In genomic region chr16:72666267-72666666, GRCh38 we compare ENCODE assay signal across 11 cellular contexts.
DNase-seq lines count a peak whose midpoint lies in the region; ATAC-seq, FAIRE-seq and TF ChIP-seq lines count a peak whose summit lies in the region.
"Had no signal": no experiment of that assay in that cellular context is flagged by ENCODE, and none has a peak within 500 bp of the region (broad histone marks: within the 10 kb centered on the region; RNA-seq: fewer than 3 reads in every experiment).

No MANE protein-coding gene starts in this region.

- RAD21 ChIA-PET in GM12878 (lab: Charles Lee; ENCODE audit: unreplicated experiment): interaction anchor here (0.9 to 1.6 kb wide), 4 partner anchors 33 to 199 kb away, joined by 3 to 5 read pairs (median 3); no protein-coding TSS in a partner anchor

- CTCF ChIA-PET in GM12878 (lab: Yijun Ruan, JAX): interaction anchor here (0.6 to 3.9 kb wide), 6 partner anchors 16 to 415 kb away, joined by 3 to 18 read pairs (median 3); no protein-coding TSS in a partner anchor

- in situ Hi-C loops in GM12878 (cut with MboI): loop anchor here (10.0 kb wide), 1 partner anchor 369 kb away; no protein-coding TSS in a partner anchor

- no peak overlapping the region for H3K27ac ChIP-seq in Karpas-422 (ENCODE audit: low read length)
- H3K27ac ChIP-seq in GM12878 (ENCODE audit: control insufficient read depth, insufficient read depth): no peak overlapping the region
- H3K27ac ChIP-seq in neural cell (ENCODE audit: low read length): no peak overlapping the region
- H3K27ac ChIP-seq: suprapubic skin had no signal

- POLR2A ChIA-PET in GM12878 (lab: Charles Lee): no interaction called here

- SMC1A ChIA-PET in GM12878 (lab: Charles Lee; ENCODE audit: uncharacterized antibody, unreplicated experiment): interaction anchor here (1.0 to 2.1 kb wide), 6 partner anchors 77 to 169 kb away, joined by 3 to 11 read pairs (median 4); no protein-coding TSS in a partner anchor

- H3K9ac ChIP-seq in Karpas-422 (ENCODE audit: low read length): no peak overlapping the region; the same call in 1 of the 2 replicates
- no peak overlapping the region for H3K9ac ChIP-seq in GM12878 (ENCODE audit: control insufficient read depth, insufficient read depth, low read length)
- no peak overlapping the region for H3K9ac ChIP-seq in neural cell (ENCODE audit: low read length)

- H3K9me2 ChIP-seq in Karpas-422 (replicated peaks; ENCODE audit: insufficient read depth, low read length) (no peaks in the 10 kb centered on the region), neural cell (ENCODE audit: insufficient read depth, low read length) (no peaks in the 10 kb centered on the region)

- H3K79me2 ChIP-seq in Karpas-422 (ENCODE audit: low read length): peaks cover 41% of the 10 kb centered on the region
- H3K79me2 ChIP-seq in GM12878 (ENCODE audit: control insufficient read depth, insufficient read depth, low read length): peaks cover 24% of the 10 kb centered on the region
- peaks cover 34% of the 10 kb centered on the region for H3K79me2 ChIP-seq in neural cell (replicated peaks; ENCODE audit: insufficient read depth, low read length)

- 97% methylated on average over 2 of the region's 2 CpGs for WGBS in GM12878 (ENCODE audit: insufficient coverage, insufficient replicate concordance, low lambda C conversion rate, missing lambda C conversion rate)

- intact Hi-C loops in GM12878 (cut with micrococcal nuclease; ENCODE audit: unreplicated experiment): loop anchor here (5.0 to 10.0 kb wide), 3 partner anchors 36 to 369 kb away; no protein-coding TSS in a partner anchor

- H2AFZ ChIP-seq in Karpas-422 (ENCODE audit: low read length): no peak overlapping the region
- no peak overlapping the region for H2AFZ ChIP-seq in GM12878 (ENCODE audit: control insufficient read depth, low read depth, low read length)
- H2AFZ ChIP-seq in neural cell (ENCODE audit: low read depth, low read length): no peak overlapping the region

- no peaks in the 10 kb centered on the region for H3K27me3 ChIP-seq in Karpas-422 (ENCODE audit: low read length)
- no peaks in the 10 kb centered on the region for H3K27me3 ChIP-seq in GM12878 (replicated peaks in 1 of 2; ENCODE audit: control insufficient read depth in 2 of 2, insufficient read depth in 2 of 2, low read length in 1 of 2)
- H3K27me3 ChIP-seq in neural cell (ENCODE audit: insufficient read depth, low read depth, low read length): no peaks in the 10 kb centered on the region
- H3K27me3 ChIP-seq: suprapubic skin had no signal

- BruUV-seq in GM12878 (replicated peaks; lab: Mats Ljungman, UMichigan): no TSS peak

- H3K9me3 ChIP-seq in Karpas-422 (ENCODE audit: low read length) (no peaks in the 10 kb centered on the region), GM12878 (replicated peaks; ENCODE audit: control insufficient read depth, insufficient read depth, low read length) (peaks cover 6% of the 10 kb centered on the region; the same call in 2 of the 3 replicates), neural cell (ENCODE audit: low read length) (no peaks in the 10 kb centered on the region)
- H3K9me3 ChIP-seq: suprapubic skin had no signal

- H3K4me3 ChIP-seq in Karpas-422 (ENCODE audit: low read length): peak overlapping the region; percentile 94; the same call in 1 of the 2 replicates
- no peak overlapping the region for H3K4me3 ChIP-seq in GM12878
- H3K4me3 ChIP-seq in neural cell (ENCODE audit: low read length): peak overlapping the region; percentile 80

- TF ChIP-seq POLR2A in GM12878 (IDR thresholded peaks at IDR 0.05; ENCODE audit: low read depth, low read length): no peak

- H4K20me1 ChIP-seq in Karpas-422 (ENCODE audit: insufficient read depth, low read depth, low read length): no peaks in the 10 kb centered on the region
- no peaks in the 10 kb centered on the region for H4K20me1 ChIP-seq in GM12878 (ENCODE audit: control insufficient read depth, insufficient read depth)
- no peaks in the 10 kb centered on the region for H4K20me1 ChIP-seq in neural cell (ENCODE audit: insufficient read depth)

- ATAC-seq in GM12878 (no peak), GM21528 (IDR thresholded peaks at IDR 0.05; ENCODE audit: low FRiP score, unreplicated experiment) (no peak)
- ATAC-seq: Panc1 had no signal

- H3K36me3 ChIP-seq in Karpas-422 (ENCODE audit: insufficient read depth, low read length) (0 out of 2 replicates have a peak, but pooled peaks cover 8% of the 10 kb centered on the region), GM12878 (ENCODE audit: control insufficient read depth in 2 of 2, insufficient read depth in 2 of 2, low read length in 1 of 2) (no peaks in the 10 kb centered on the region), neural cell (ENCODE audit: insufficient read depth, low read length) (no peaks in the 10 kb centered on the region)
- H3K36me3 ChIP-seq: suprapubic skin had no signal

- no peaks in the 10 kb centered on the region for H3F3A ChIP-seq in neural cell (ENCODE audit: insufficient read depth, low read length, poor library complexity, severe bottlenecking)

- FAIRE-seq in GM12878 (lab: Jason Lieb, UNC) (no peak), urothelium cell line (lab: Jason Lieb, UNC) (no peak)

- peak; percentile 43; the same call in 1 of the 2 replicates for TF ChIP-seq RAD21 in GM12878 (IDR thresholded peaks at IDR 0.05; ENCODE audit: insufficient read depth, low read depth, low read length)
- TF ChIP-seq RAD21 in neural cell (conservative IDR thresholded peaks at IDR 0.05): peak; percentile 53

- TF ChIP-seq CTCF in GM12878 (IDR thresholded peaks at IDR 0.05 in 2 of 3, conservative IDR thresholded peaks at IDR 0.05 in 1 of 3; ENCODE audit: control insufficient read depth in 2 of 3, extremely low read depth in 1 of 3, insufficient read depth in 1 of 3, low read depth in 3 of 3, low read length in 3 of 3) (peak in 2 of 3 experiments; percentile 10 to 30; a peak in 2 of 6 replicates), neural cell (IDR thresholded peaks at IDR 0.05; ENCODE audit: poor library complexity, severe bottlenecking) (no peak)

- H3K4me1 ChIP-seq in Karpas-422 (ENCODE audit: low read length) (peaks cover 20% of the 10 kb centered on the region), GM12878 (ENCODE audit: control insufficient read depth, insufficient read depth, low read length) (no peaks in the 10 kb centered on the region; the same call in 1 of the 2 replicates)

- TF ChIP-seq EP300 in GM12878 (IDR thresholded peaks at IDR 0.05; ENCODE audit: borderline replicate concordance in 1 of 2, control insufficient read depth in 1 of 2, low read depth in 2 of 2, low read length in 2 of 2) (no peak), neural cell (conservative IDR thresholded peaks at IDR 0.05; ENCODE audit: poor library complexity, severe bottlenecking) (no peak)

- peak overlapping the region; percentile 86 for H3K4me2 ChIP-seq in Karpas-422 (ENCODE audit: low read depth, low read length, poor library complexity, severe bottlenecking)
- H3K4me2 ChIP-seq in GM12878 (ENCODE audit: control insufficient read depth, insufficient read depth): 0 out of 2 replicates have a peak overlapping the region, but pooled peaks have one; percentile 89
- no peak overlapping the region for H3K4me2 ChIP-seq in neural cell (ENCODE audit: low read length)

- DNase-seq in EL (peak; percentile 25), Karpas-422 (no peak), GM12878 (ENCODE audit: low read depth, low spot score) (no peak), urothelium cell line (ENCODE audit: low spot score) (no peak)
- no peak for DNase-seq in activated T-cell treated with anti-CD3 and anti-CD28 coated beads, Interleukin-2, amount 50 U/mL, for 1 hour
- DNase-seq: activated effector memory CD4-positive, alpha-beta T cell treated with Interleukin-2 at 50 U/mL for 16 hours; stimulated activated CD4-positive, alpha-beta T cell treated with anti-CD3 and anti-CD28 coated beads, Interleukin-12 subunit alpha, Interleukin-12 subunit beta, amount 100 ng/mL, for 4 hours had no signal

TF ChIP-seq in GM12878, 131 proteins besides CTCF, POLR2A, EP300 and RAD21:
- TF ChIP-seq SMC3 (IDR thresholded peaks at IDR 0.05; ENCODE audit: borderline replicate concordance, low read length) (peak; percentile 24; the same call in 1 of the 2 replicates), FOXK2 (IDR thresholded peaks at IDR 0.05) (no peak)
TF ChIP-seq in GM12878: peak in this region for 1.

TF ChIP-seq in neural cell, 6 proteins besides CTCF, POLR2A, EP300 and RAD21:
- TF ChIP-seq TAF1 (IDR thresholded peaks at IDR 0.05; ENCODE audit: low read depth) (no peak), EZH2 (IDR thresholded peaks at IDR 0.05; ENCODE audit: borderline replicate concordance, insufficient read depth, low read length, poor library complexity, severe bottlenecking) (no peak), REST (IDR thresholded peaks at IDR 0.05; ENCODE audit: borderline replicate concordance) (no peak), SMC3 (conservative IDR thresholded peaks at IDR 0.05; ENCODE audit: poor library complexity) (peak; percentile 35)
